In genomic region chr2:169485650-169486138, GRCh38 we compare ENCODE assay signal across 20 cellular contexts. TPM values are rescaled to one million over a fixed set of nuclear protein-coding genes. Genes with fewer than 3 reads are reported as not detected.
DNase-seq lines count a peak whose midpoint lies in the region; ATAC-seq, FAIRE-seq and TF ChIP-seq lines count a peak whose summit lies in the region.
"Had no signal": no experiment of that assay in that cellular context is flagged by ENCODE, and none has a peak within 500 bp of the region (broad histone marks: within the 10 kb centered on the region; RNA-seq: fewer than 3 reads in every experiment).

No MANE protein-coding gene starts in this region.

- H2AFZ ChIP-seq in HepG2 (ENCODE audit: low read length) = no peak overlapping the region

- no peak for TF ChIP-seq CTCF in HepG2 (CRISPR knock-in tag; IDR thresholded peaks at IDR 0.05)
- TF ChIP-seq CTCF in right lobe of liver (IDR thresholded peaks at IDR 0.05) = no peak

- BruUV-seq in HepG2 (replicated peaks; lab: Mats Ljungman, UMichigan) = no TSS peak

- H3K9me3 ChIP-seq in HepG2 (ENCODE audit: low read length) = no peaks in the 10 kb centered on the region
- no peaks in the 10 kb centered on the region for H3K9me3 ChIP-seq in right lobe of liver
- H3K9me3 ChIP-seq: BLaER1, Caco-2, HAP-1 had no signal

- no peaks in the 10 kb centered on the region for H4K20me1 ChIP-seq in HepG2 (ENCODE audit: insufficient read depth, low read length)
- H4K20me1 ChIP-seq: BLaER1 had no signal

- no peak overlapping the region for H3K4me3 ChIP-seq in HepG2 (replicated peaks in 1 of 3; ENCODE audit: insufficient read depth in 1 of 3, low read depth in 2 of 3, low read length in 3 of 3)
- H3K4me3 ChIP-seq in right lobe of liver = no peak overlapping the region
- H3K4me3 ChIP-seq: BLaER1, HAP-1 had no signal

- WGBS in HepG2 (ENCODE audit: low lambda C conversion rate) = 26% methylated on average over 1 of the region's 1 CpG
- 100% methylated on average over 1 of the region's 1 CpG for WGBS in right lobe of liver (ENCODE audit: insufficient coverage, low coverage, low lambda C conversion rate, missing lambda C conversion rate)

- H3K4me1 ChIP-seq in HepG2 (ENCODE audit: insufficient read depth, low read length) = peaks cover 45% of the 10 kb centered on the region
- H3K4me1 ChIP-seq in right lobe of liver = no peaks in the 10 kb centered on the region
- H3K4me1 ChIP-seq: BLaER1 had no signal

- peak; percentile 92 for DNase-seq in HepG2 (ENCODE audit: low spot score)
- no peak for DNase-seq in right lobe of liver
- peak; percentile 39 to 80 for DNase-seq in NCI-H524 (lab: John Stamatoyannopoulos, UW)
- DNase-seq in SW480 (ENCODE audit: low spot score) = peak; percentile 56
- DNase-seq in T1000 (lab: John Stamatoyannopoulos, UW) = no peak
- DNase-seq in NCI-H2081 (lab: John Stamatoyannopoulos, UW) = no peak
- DNase-seq: Caco-2; CD4-positive, CD25-positive, alpha-beta regulatory T cell; CD8-positive, alpha-beta T cell; DMS153; DND-41; GOT3; HFFc6 had no signal

- H3K79me2 ChIP-seq in HepG2 (ENCODE audit: insufficient read depth, low read length) = no peaks in the 10 kb centered on the region

- TF ChIP-seq EP300 in HepG2 (IDR thresholded peaks at IDR 0.05; ENCODE audit: low read depth in 2 of 2, low read length in 2 of 2) (peak; percentile 17 to 46; a peak in 2 of 4 replicates), HepG2 (CRISPR knock-in tag; IDR thresholded peaks at IDR 0.05; ENCODE audit: borderline replicate concordance) (no peak)

- peak overlapping the region; percentile 46 for H3K4me2 ChIP-seq in HepG2 (ENCODE audit: low read depth, low read length)
- H3K4me2 ChIP-seq: BLaER1 had no signal

- peak; percentile 90 for ATAC-seq in HepG2
- ATAC-seq in right lobe of liver = no peak
- ATAC-seq: CD8-positive, alpha-beta T cell had no signal

- H3K27me3 ChIP-seq in HepG2 (ENCODE audit: control insufficient read depth in 1 of 2, insufficient read depth in 2 of 2, low read length in 2 of 2) = no peaks in the 10 kb centered on the region
- H3K27me3 ChIP-seq in right lobe of liver = no peaks in the 10 kb centered on the region
- H3K27me3 ChIP-seq: BLaER1 had no signal

- H3K27ac ChIP-seq in HepG2 (ENCODE audit: extremely low read length, insufficient read depth, low read length) (peak overlapping the region; percentile 54), right lobe of liver (no peak overlapping the region)
- H3K27ac ChIP-seq: 22Rv1, BLaER1, C4-2B had no signal

- H3K36me3 ChIP-seq in HepG2 (replicated peaks in 1 of 2; ENCODE audit: control insufficient read depth in 1 of 2, insufficient read depth in 2 of 2, low read length in 2 of 2) (peaks cover 0 to 5% of the 10 kb centered on the region in 2 experiments; a peak in 1 of 5 replicates), right lobe of liver (peaks cover 0 to 7% (median 0%) of the 10 kb centered on the region in 4 donors)
- H3K36me3 ChIP-seq: BLaER1, HAP-1 had no signal

- CTCF ChIA-PET in HepG2 (lab: Yijun Ruan, JAX; ENCODE audit: low intra/inter-chr PET ratio, low total read pairs) = no interaction called here

- POLR2A ChIA-PET in HepG2 (lab: Yijun Ruan, JAX) = interaction anchor here (1.3 kb wide), 1 partner anchor 22 kb away, joined by 3 read pairs; no protein-coding TSS in a partner anchor

- no peak overlapping the region for H3K9ac ChIP-seq in HepG2 (ENCODE audit: insufficient read depth, low read depth, low read length)
- H3K9ac ChIP-seq: BLaER1 had no signal

- no peak for TF ChIP-seq RAD21 in HepG2 (CRISPR knock-in tag; IDR thresholded peaks at IDR 0.05)

- TF ChIP-seq POLR2A in HepG2 (IDR thresholded peaks at IDR 0.05; ENCODE audit: insufficient read depth in 1 of 2, low read depth in 2 of 2, low read length in 2 of 2) (no peak), right lobe of liver (IDR thresholded peaks at IDR 0.05) (no peak)

- intact Hi-C loops in HepG2 (cut with micrococcal nuclease; ENCODE audit: unreplicated experiment) = no loop called here
- intact Hi-C loops in right lobe of liver (cut with DNase I) = no loop called here

- peak; percentile 48 for FAIRE-seq in HepG2 (lab: Jason Lieb, UNC)
- FAIRE-seq: A204.1, GM12892, H54 had no signal

- in situ Hi-C loops in HepG2 (cut with HindIII; ENCODE audit: extremely low pct_ligation_motif_present, low pct_unique_long_range_greater_than_20kb) = no loop called here

TF ChIP-seq in HepG2, 621 proteins besides CTCF, POLR2A, EP300 and RAD21 (continues in another document):
- TF ChIP-seq TCF7L2 (IDR thresholded peaks at IDR 0.05; ENCODE audit: low read depth, low read length) (peak; percentile 74; the same call in 1 of the 2 replicates), SOX13 (IDR thresholded peaks at IDR 0.05) (no peak), SOX13 (CRISPR knock-in tag; conservative IDR thresholded peaks at IDR 0.05 in 1 of 2, IDR thresholded peaks at IDR 0.05 in 1 of 2) (peak in 1 of 2 experiments; percentile 43; a peak in 1 of 4 replicates), NCOA2 (CRISPR knock-in tag; IDR thresholded peaks at IDR 0.05) (peak; percentile 54), TGIF2 (CRISPR knock-in tag; IDR thresholded peaks at IDR 0.05) (no peak), POGZ (CRISPR knock-in tag; IDR thresholded peaks at IDR 0.05) (peak; percentile 74)

RNA-seq across cellular contexts. Expression of gene BBS5, which starts 6.4 kb away (rescaled TPM):
- 3.3 and 4.5 TPM in 2 replicates for total RNA-seq in HepG2 (2016; rRNA removed; fragmentation: Illumina TruSeq; extraction: Trizol)
- total RNA-seq in HepG2 (2016; cell fraction: cytosol; rRNA removed; fragmentation: Illumina TruSeq; extraction: Trizol; ENCODE audit: low read depth) = 0.71 and 0.88 TPM in 2 replicates
- total RNA-seq in HepG2 (2016; cell fraction: insoluble cytoplasmic fraction; rRNA removed; fragmentation: Illumina TruSeq; extraction: Trizol) = 3.7 and 4.8 TPM in 2 replicates
- total RNA-seq in HepG2 (2016; cell fraction: membrane; rRNA removed; fragmentation: Illumina TruSeq; extraction: Trizol) = 1.5 and 2.2 TPM in 2 replicates
- total RNA-seq in HepG2 (2016; cell fraction: nucleus; rRNA removed; fragmentation: Illumina TruSeq; extraction: Trizol) = 4.6 and 8.1 TPM in 2 replicates
- polyA plus RNA-seq in HepG2 (2011; rRNA removed) = 1.7 and 1.8 TPM in 2 replicates
- 1.4 and 2.0 TPM in 2 replicates for polyA plus RNA-seq in HepG2 (2011; cell fraction: cytosol; rRNA removed)
- polyA plus RNA-seq in HepG2 (2011; cell fraction: nucleus; rRNA removed) = 3.7 and 5.4 TPM in 2 replicates
- polyA plus RNA-seq in HepG2 (2012) = 2.6 and 2.8 TPM in 2 replicates
- polyA plus RNA-seq in HepG2 (2016; cell fraction: cytosol; fragmentation: Illumina TruSeq; extraction: Trizol; ENCODE audit: low read depth) = 0.44 and 0.62 TPM in 2 replicates
- polyA plus RNA-seq in HepG2 (2016; cell fraction: insoluble cytoplasmic fraction; fragmentation: Illumina TruSeq; extraction: Trizol; ENCODE audit: low read depth) = 3.4 and 4.2 TPM in 2 replicates
- 1.0 and 1.2 TPM in 2 replicates for polyA plus RNA-seq in HepG2 (2016; cell fraction: membrane; fragmentation: Illumina TruSeq; extraction: Trizol; ENCODE audit: low read depth)
- polyA plus RNA-seq in HepG2 (2016; cell fraction: nucleus; fragmentation: Illumina TruSeq; extraction: Trizol; ENCODE audit: insufficient read depth, low read depth) = 12.1 and 12.6 TPM in 2 replicates
- polyA minus RNA-seq in HepG2 (2011; rRNA and poly(A)+ RNA removed; ENCODE audit: low replicate concordance) = 1.4 TPM in 1 of 2 replicates, not detected in the other
- 1.4 and 2.7 TPM in 2 replicates for polyA minus RNA-seq in HepG2 (2011; cell fraction: cytosol; rRNA and poly(A)+ RNA removed)
- 6.2 and 8.1 TPM in 2 replicates for polyA minus RNA-seq in HepG2 (2011; cell fraction: nucleus; rRNA and poly(A)+ RNA removed)
- total RNA-seq in right lobe of liver = 1 to 10 TPM; 1.7 to 3.5 (median 2.3) TPM

RNA-seq across cellular contexts. Expression of gene KLHL41, which starts 23.8 kb away (rescaled TPM):
- 0.27 and 0.31 TPM in 2 replicates for total RNA-seq in HepG2 (2016; rRNA removed; fragmentation: Illumina TruSeq; extraction: Trizol)
- 0.91 and 0.97 TPM in 2 replicates for total RNA-seq in HepG2 (2016; cell fraction: cytosol; rRNA removed; fragmentation: Illumina TruSeq; extraction: Trizol; ENCODE audit: low read depth)
- total RNA-seq in HepG2 (2016; cell fraction: insoluble cytoplasmic fraction; rRNA removed; fragmentation: Illumina TruSeq; extraction: Trizol) = 0.12 and 0.35 TPM in 2 replicates
- 0.46 and 0.55 TPM in 2 replicates for total RNA-seq in HepG2 (2016; cell fraction: membrane; rRNA removed; fragmentation: Illumina TruSeq; extraction: Trizol)
- total RNA-seq in HepG2 (2016; cell fraction: nucleus; rRNA removed; fragmentation: Illumina TruSeq; extraction: Trizol) = 0.22 and 0.69 TPM in 2 replicates
- polyA plus RNA-seq in HepG2 (2011; rRNA removed) = 0.07 TPM in 1 of 2 replicates, not detected in the other
- polyA plus RNA-seq in HepG2 (2011; cell fraction: cytosol; rRNA removed) = 0.01 and 0.03 TPM in 2 replicates
- polyA plus RNA-seq in HepG2 (2011; cell fraction: nucleus; rRNA removed) = 0.13 and 0.21 TPM in 2 replicates
- 0.09 and 0.16 TPM in 2 replicates for polyA plus RNA-seq in HepG2 (2012)
- polyA plus RNA-seq in HepG2 (2016; cell fraction: cytosol; fragmentation: Illumina TruSeq; extraction: Trizol; ENCODE audit: low read depth) = 0.11 TPM in 1 of 2 replicates, not detected in the other
- polyA plus RNA-seq in HepG2 (2016; cell fraction: insoluble cytoplasmic fraction; fragmentation: Illumina TruSeq; extraction: Trizol; ENCODE audit: low read depth) = 0.21 and 1.2 TPM in 2 replicates
- polyA plus RNA-seq in HepG2 (2016; cell fraction: membrane; fragmentation: Illumina TruSeq; extraction: Trizol; ENCODE audit: low read depth) = 0.07 and 0.10 TPM in 2 replicates
- polyA plus RNA-seq in HepG2 (2016; cell fraction: nucleus; fragmentation: Illumina TruSeq; extraction: Trizol; ENCODE audit: insufficient read depth, low read depth) = 1.3 and 1.4 TPM in 2 replicates
- not detected in 2 replicates for polyA minus RNA-seq in HepG2 (2011; rRNA and poly(A)+ RNA removed; ENCODE audit: low replicate concordance)
- not detected in 2 replicates for polyA minus RNA-seq in HepG2 (2011; cell fraction: cytosol; rRNA and poly(A)+ RNA removed)
- 0.26 TPM in 1 of 2 replicates, not detected in the other for polyA minus RNA-seq in HepG2 (2011; cell fraction: nucleus; rRNA and poly(A)+ RNA removed)
- total RNA-seq in right lobe of liver = 1 to 10 TPM in 1 of 6 experiments, under 1 TPM in 5; 0.22 to 3.7 (median 0.30) TPM
- total RNA-seq: Caco-2; CD4-positive, CD25-positive, alpha-beta regulatory T cell; CD8-positive, alpha-beta T cell had no signal

Comparison
In these comparisons a context has a peak if more than half of its experiments do, and no peak if none do; other contexts are left out.
1. DNase-seq: peak in HepG2 (single experiment), NCI-H524 (2 of 2) and SW480 (single experiment); none in right lobe of liver (0 of 3), T1000 (single experiment) and NCI-H2081 (0 of 2).